Comparison of ENCODE assay signal across 1 cellular context in the genomic region with DNA sequence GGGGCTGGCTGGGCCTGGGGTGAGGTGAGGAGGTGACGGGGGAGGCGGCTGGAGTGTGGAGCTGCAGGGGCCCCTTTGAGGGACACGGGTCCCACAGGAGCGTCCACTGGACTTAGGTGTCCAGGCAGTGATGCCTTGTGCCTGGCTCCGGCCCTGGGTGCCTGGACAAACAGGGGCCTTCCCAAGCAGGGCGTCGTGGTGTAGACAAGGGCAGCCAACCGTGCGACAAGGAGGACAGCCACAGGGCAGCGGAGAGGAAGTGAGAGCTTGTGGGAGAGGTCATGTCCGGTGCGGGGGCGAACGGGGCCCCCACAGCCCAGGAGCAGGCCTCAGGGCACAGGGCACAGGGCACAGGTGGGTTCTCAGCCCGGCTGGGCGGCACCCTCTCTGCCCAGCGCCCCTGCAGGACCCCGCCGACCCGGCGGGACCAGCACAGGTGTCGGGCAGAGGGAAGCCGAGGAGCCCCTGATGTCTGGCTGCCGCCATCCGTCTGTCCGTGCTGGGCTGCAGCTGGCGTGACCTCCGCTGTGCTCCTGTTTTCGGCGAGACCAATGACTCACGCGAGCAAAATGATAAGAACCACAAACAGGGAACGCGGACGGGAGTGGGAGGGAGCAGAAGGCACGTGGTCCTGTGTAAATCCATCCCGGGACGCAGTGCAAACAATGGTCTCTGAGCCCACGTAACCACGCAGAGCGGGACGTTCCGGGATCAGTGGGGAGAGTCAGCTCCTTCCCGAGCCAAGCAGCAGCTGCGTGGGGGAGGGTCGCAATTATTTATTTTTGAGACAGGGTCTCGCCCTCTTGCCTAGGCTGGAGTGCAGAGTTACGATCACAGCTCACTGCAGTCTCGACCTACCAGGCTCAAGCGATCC.
TF ChIP-seq lines count a peak whose summit lies in the region.

No MANE protein-coding gene starts in this region.

TF ChIP-seq in K562, 482 proteins besides CTCF, POLR2A, EP300 and RAD21 (continued from another document and continues in another):
- no peak for TF ChIP-seq GABPB2 (CRISPR knock-in tag; conservative IDR thresholded peaks at IDR 0.05)
- TF ChIP-seq ZNF347 (CRISPR knock-in tag; IDR thresholded peaks at IDR 0.05; ENCODE audit: low read depth), result no peak
- peak; percentile 37; the same call in 1 of the 2 replicates for TF ChIP-seq ZFX (CRISPR knock-in tag; IDR thresholded peaks at IDR 0.05)
- TF ChIP-seq PPARD (CRISPR knock-in tag; IDR thresholded peaks at IDR 0.05), result no peak
- TF ChIP-seq, protein P1, sequence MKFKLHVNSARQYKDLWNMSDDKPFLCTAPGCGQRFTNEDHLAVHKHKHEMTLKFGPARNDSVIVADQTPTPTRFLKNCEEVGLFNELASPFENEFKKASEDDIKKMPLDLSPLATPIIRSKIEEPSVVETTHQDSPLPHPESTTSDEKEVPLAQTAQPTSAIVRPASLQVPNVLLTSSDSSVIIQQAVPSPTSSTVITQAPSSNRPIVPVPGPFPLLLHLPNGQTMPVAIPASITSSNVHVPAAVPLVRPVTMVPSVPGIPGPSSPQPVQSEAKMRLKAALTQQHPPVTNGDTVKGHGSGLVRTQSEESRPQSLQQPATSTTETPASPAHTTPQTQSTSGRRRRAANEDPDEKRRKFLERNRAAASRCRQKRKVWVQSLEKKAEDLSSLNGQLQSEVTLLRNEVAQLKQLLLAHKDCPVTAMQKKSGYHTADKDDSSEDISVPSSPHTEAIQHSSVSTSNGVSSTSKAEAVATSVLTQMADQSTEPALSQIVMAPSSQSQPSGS (CRISPR knock-in tag; IDR thresholded peaks at IDR 0.05), result 0 out of 2 replicates have a peak, but pooled peaks have one; percentile 22
- TF ChIP-seq, protein P2, sequence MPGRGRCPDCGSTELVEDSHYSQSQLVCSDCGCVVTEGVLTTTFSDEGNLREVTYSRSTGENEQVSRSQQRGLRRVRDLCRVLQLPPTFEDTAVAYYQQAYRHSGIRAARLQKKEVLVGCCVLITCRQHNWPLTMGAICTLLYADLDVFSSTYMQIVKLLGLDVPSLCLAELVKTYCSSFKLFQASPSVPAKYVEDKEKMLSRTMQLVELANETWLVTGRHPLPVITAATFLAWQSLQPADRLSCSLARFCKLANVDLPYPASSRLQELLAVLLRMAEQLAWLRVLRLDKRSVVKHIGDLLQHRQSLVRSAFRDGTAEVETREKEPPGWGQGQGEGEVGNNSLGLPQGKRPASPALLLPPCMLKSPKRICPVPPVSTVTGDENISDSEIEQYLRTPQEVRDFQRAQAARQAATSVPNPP (IDR thresholded peaks at IDR 0.05; ENCODE audit: borderline replicate concordance, insufficient read depth, insufficient read length), result no peak
- peak; percentile 53; the same call in 1 of the 2 replicates for TF ChIP-seq SAFB (IDR thresholded peaks at IDR 0.05; ENCODE audit: borderline replicate concordance, low read depth, low read length)
- no peak for TF ChIP-seq ZFP1 (CRISPR knock-in tag; IDR thresholded peaks at IDR 0.05)
- peak; percentile 15; the same call in 1 of the 2 replicates for TF ChIP-seq CBFA2T2 (conservative IDR thresholded peaks at IDR 0.05)
- TF ChIP-seq, protein P3, sequence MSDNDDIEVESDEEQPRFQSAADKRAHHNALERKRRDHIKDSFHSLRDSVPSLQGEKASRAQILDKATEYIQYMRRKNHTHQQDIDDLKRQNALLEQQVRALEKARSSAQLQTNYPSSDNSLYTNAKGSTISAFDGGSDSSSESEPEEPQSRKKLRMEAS (CRISPR knock-in tag; IDR thresholded peaks at IDR 0.05), result peak; percentile 78
- TF ChIP-seq SOX6 (IDR thresholded peaks at IDR 0.05), result peak; percentile 43; the same call in 1 of the 2 replicates
- TF ChIP-seq, protein P4, sequence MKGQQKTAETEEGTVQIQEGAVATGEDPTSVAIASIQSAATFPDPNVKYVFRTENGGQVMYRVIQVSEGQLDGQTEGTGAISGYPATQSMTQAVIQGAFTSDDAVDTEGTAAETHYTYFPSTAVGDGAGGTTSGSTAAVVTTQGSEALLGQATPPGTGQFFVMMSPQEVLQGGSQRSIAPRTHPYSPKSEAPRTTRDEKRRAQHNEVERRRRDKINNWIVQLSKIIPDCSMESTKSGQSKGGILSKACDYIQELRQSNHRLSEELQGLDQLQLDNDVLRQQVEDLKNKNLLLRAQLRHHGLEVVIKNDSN (CRISPR knock-in tag; IDR thresholded peaks at IDR 0.05), result peak; percentile 81
- TF ChIP-seq, protein P5, sequence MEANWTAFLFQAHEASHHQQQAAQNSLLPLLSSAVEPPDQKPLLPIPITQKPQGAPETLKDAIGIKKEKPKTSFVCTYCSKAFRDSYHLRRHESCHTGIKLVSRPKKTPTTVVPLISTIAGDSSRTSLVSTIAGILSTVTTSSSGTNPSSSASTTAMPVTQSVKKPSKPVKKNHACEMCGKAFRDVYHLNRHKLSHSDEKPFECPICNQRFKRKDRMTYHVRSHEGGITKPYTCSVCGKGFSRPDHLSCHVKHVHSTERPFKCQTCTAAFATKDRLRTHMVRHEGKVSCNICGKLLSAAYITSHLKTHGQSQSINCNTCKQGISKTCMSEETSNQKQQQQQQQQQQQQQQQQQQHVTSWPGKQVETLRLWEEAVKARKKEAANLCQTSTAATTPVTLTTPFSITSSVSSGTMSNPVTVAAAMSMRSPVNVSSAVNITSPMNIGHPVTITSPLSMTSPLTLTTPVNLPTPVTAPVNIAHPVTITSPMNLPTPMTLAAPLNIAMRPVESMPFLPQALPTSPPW (CRISPR knock-in tag; IDR thresholded peaks at IDR 0.05), result 0 out of 2 replicates have a peak, but pooled peaks have one; percentile 21
- no peak for TF ChIP-seq RHOXF2B (CRISPR knock-in tag; conservative IDR thresholded peaks at IDR 0.05)
- TF ChIP-seq ZNF408 (CRISPR knock-in tag; IDR thresholded peaks at IDR 0.05; ENCODE audit: low read depth), result no peak
- TF ChIP-seq SLC30A9 (CRISPR knock-in tag; IDR thresholded peaks at IDR 0.05), result no peak
- TF ChIP-seq, protein P6, sequence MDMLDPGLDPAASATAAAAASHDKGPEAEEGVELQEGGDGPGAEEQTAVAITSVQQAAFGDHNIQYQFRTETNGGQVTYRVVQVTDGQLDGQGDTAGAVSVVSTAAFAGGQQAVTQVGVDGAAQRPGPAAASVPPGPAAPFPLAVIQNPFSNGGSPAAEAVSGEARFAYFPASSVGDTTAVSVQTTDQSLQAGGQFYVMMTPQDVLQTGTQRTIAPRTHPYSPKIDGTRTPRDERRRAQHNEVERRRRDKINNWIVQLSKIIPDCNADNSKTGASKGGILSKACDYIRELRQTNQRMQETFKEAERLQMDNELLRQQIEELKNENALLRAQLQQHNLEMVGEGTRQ (CRISPR knock-in tag; IDR thresholded peaks at IDR 0.05), result peak; percentile 57; the same call in 1 of the 2 replicates
- peak; percentile 16; the same call in 1 of the 2 replicates for TF ChIP-seq LEF1 (IDR thresholded peaks at IDR 0.05)
- peak; percentile 40; the same call in 1 of the 2 replicates for TF ChIP-seq ZBTB7A (IDR thresholded peaks at IDR 0.05; ENCODE audit: borderline replicate concordance, control insufficient read depth, low read depth, low read length)
- peak; percentile 63 for TF ChIP-seq L3MBTL2 (IDR thresholded peaks at IDR 0.05)
- TF ChIP-seq DNMT1 (IDR thresholded peaks at IDR 0.05), result no peak
- TF ChIP-seq, protein P7, sequence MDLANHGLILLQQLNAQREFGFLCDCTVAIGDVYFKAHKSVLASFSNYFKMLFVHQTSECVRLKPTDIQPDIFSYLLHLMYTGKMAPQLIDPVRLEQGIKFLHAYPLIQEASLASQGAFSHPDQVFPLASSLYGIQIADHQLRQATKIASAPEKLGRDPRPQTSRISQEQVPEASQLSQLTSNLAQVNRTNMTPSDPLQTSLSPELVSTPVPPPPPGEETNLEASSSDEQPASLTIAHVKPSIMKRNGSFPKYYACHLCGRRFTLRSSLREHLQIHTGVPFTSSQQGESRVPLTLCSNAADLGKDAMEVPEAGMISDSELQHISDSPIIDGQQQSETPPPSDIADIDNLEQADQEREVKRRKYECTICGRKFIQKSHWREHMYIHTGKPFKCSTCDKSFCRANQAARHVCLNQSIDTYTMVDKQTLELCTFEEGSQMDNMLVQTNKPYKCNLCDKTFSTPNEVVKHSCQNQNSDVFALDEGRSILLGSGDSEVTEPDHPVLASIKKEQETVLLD (IDR thresholded peaks at IDR 0.05), result peak; percentile 56; the same call in 1 of the 2 replicates
- no peak for TF ChIP-seq HSF4 (CRISPR knock-in tag; IDR thresholded peaks at IDR 0.05; ENCODE audit: borderline replicate concordance)
- no peak for TF ChIP-seq PCBP2 (IDR thresholded peaks at IDR 0.05; ENCODE audit: low read depth, low read length, poor library complexity, severe bottlenecking)
- peak; percentile 58; the same call in 1 of the 2 replicates for TF ChIP-seq SPI1 (IDR thresholded peaks at IDR 0.05; ENCODE audit: borderline replicate concordance, low read depth, low read length)
- TF ChIP-seq, protein P8, sequence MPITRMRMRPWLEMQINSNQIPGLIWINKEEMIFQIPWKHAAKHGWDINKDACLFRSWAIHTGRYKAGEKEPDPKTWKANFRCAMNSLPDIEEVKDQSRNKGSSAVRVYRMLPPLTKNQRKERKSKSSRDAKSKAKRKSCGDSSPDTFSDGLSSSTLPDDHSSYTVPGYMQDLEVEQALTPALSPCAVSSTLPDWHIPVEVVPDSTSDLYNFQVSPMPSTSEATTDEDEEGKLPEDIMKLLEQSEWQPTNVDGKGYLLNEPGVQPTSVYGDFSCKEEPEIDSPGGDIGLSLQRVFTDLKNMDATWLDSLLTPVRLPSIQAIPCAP (CRISPR knock-in tag; IDR thresholded peaks at IDR 0.05; ENCODE audit: borderline replicate concordance), result no peak
- peak; percentile 35; the same call in 1 of the 2 replicates for TF ChIP-seq RAD51 (IDR thresholded peaks at IDR 0.05; ENCODE audit: borderline replicate concordance, low read depth)
- TF ChIP-seq, protein P9, sequence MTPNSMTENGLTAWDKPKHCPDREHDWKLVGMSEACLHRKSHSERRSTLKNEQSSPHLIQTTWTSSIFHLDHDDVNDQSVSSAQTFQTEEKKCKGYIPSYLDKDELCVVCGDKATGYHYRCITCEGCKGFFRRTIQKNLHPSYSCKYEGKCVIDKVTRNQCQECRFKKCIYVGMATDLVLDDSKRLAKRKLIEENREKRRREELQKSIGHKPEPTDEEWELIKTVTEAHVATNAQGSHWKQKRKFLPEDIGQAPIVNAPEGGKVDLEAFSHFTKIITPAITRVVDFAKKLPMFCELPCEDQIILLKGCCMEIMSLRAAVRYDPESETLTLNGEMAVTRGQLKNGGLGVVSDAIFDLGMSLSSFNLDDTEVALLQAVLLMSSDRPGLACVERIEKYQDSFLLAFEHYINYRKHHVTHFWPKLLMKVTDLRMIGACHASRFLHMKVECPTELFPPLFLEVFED (CRISPR knock-in tag; conservative IDR thresholded peaks at IDR 0.05), result no peak
- TF ChIP-seq ZNF766 (CRISPR knock-in tag; conservative IDR thresholded peaks at IDR 0.05), result no peak
- TF ChIP-seq ZNF24 (IDR thresholded peaks at IDR 0.05), result no peak
- no peak for TF ChIP-seq JUNB (CRISPR knock-in tag; conservative IDR thresholded peaks at IDR 0.05)
- no peak for TF ChIP-seq ZNF445 (CRISPR knock-in tag; IDR thresholded peaks at IDR 0.05; ENCODE audit: low read depth)
- peak; percentile 61 for TF ChIP-seq EGR1 (conservative IDR thresholded peaks at IDR 0.05)
- peak; percentile 29 for TF ChIP-seq CBFA2T3 (IDR thresholded peaks at IDR 0.05)
- no peak for TF ChIP-seq KLF13 (tag; IDR thresholded peaks at IDR 0.05; ENCODE audit: borderline replicate concordance, low read depth)
- TF ChIP-seq ZNF324 (CRISPR knock-in tag; IDR thresholded peaks at IDR 0.05), result no peak
- TF ChIP-seq HDAC1 (IDR thresholded peaks at IDR 0.05), result 0 out of 4 replicates have a peak, but pooled peaks of 1 of the 2 experiments have one; percentile 22
- TF ChIP-seq RBM14 (IDR thresholded peaks at IDR 0.05; ENCODE audit: borderline replicate concordance, insufficient read depth, low read depth, low read length), result no peak
- TF ChIP-seq POLR2AphosphoS2 (IDR thresholded peaks at IDR 0.05; ENCODE audit: low read length), result no peak
- peak; percentile 37 for TF ChIP-seq ZFP36 (IDR thresholded peaks at IDR 0.05; ENCODE audit: low read depth, low read length, partially characterized antibody)
- TF ChIP-seq ZNF57 (CRISPR knock-in tag; IDR thresholded peaks at IDR 0.05), result no peak
